24 cellular contexts compared by ENCODE assay signal in genomic region chr3:97108136-97108535, GRCh38.
"Had no signal": no experiment of that assay in that cellular context is flagged by ENCODE, and none has a peak within 500 bp of the region (broad histone marks: within the 10 kb centered on the region; RNA-seq: fewer than 3 reads in every experiment).

No MANE protein-coding gene starts in this region.

- H3K4me1 Mint-ChIP-seq: naive B cell; naive thymus-derived CD8-positive, alpha-beta T cell had no signal

- DNase-seq: dermis blood vessel endothelial cell; dorsolateral prefrontal cortex; effector CD4-positive, alpha-beta T cell; effector memory CD4-positive, alpha-beta T cell; foreskin keratinocyte; head of caudate nucleus; heart right ventricle; hippocampal formation; left cardiac atrium; left lung; left ventricle myocardium superior; lower lobe of right lung; mesenchymal stem cell; mucosa of descending colon; naive B cell; naive thymus-derived CD8-positive, alpha-beta T cell had no signal

- H3K27me3 ChIP-seq: dorsolateral prefrontal cortex, esophagus muscularis mucosa, foreskin keratinocyte, gastroesophageal sphincter, heart right ventricle, left lung had no signal

- H3K9me3 ChIP-seq: esophagus muscularis mucosa, gastroesophageal sphincter, lower lobe of right lung, mucosa of descending colon had no signal

- H3K27ac Mint-ChIP-seq: naive B cell; naive thymus-derived CD8-positive, alpha-beta T cell had no signal

- H3K36me3 ChIP-seq: esophagus muscularis mucosa, gastroesophageal sphincter, heart right ventricle, left lung, lower lobe of right lung had no signal

- H3K36me3 Mint-ChIP-seq: naive B cell; naive thymus-derived CD8-positive, alpha-beta T cell had no signal

- H3K27me3 Mint-ChIP-seq: naive B cell; naive thymus-derived CD8-positive, alpha-beta T cell had no signal

- ATAC-seq: foreskin keratinocyte; gastroesophageal sphincter; heart right ventricle; left cardiac atrium; left lung; left ventricle myocardium superior; lower lobe of right lung; mucosa of descending colon; naive thymus-derived CD8-positive, alpha-beta T cell had no signal

- H3K27ac ChIP-seq: coronary artery, dorsolateral prefrontal cortex, esophagus muscularis mucosa, foreskin keratinocyte, gastroesophageal sphincter, heart right ventricle, left lung, lower lobe of right lung had no signal

- FAIRE-seq: endothelial cell of umbilical vein, frontal cortex, islet of Langerhans, keratinocyte had no signal

- H3K4me3 ChIP-seq: coronary artery, dorsolateral prefrontal cortex, esophagus muscularis mucosa, gastroesophageal sphincter, heart right ventricle, left lung, lower lobe of right lung, mucosa of descending colon had no signal

- H3K4me3 Mint-ChIP-seq: mesothelial cell of epicardium; naive B cell; naive thymus-derived CD8-positive, alpha-beta T cell had no signal

- H3K4me1 ChIP-seq: esophagus muscularis mucosa, foreskin keratinocyte, gastroesophageal sphincter, heart right ventricle, left lung, lower lobe of right lung had no signal
